8 cellular contexts compared by ENCODE assay signal in the genomic region with DNA sequence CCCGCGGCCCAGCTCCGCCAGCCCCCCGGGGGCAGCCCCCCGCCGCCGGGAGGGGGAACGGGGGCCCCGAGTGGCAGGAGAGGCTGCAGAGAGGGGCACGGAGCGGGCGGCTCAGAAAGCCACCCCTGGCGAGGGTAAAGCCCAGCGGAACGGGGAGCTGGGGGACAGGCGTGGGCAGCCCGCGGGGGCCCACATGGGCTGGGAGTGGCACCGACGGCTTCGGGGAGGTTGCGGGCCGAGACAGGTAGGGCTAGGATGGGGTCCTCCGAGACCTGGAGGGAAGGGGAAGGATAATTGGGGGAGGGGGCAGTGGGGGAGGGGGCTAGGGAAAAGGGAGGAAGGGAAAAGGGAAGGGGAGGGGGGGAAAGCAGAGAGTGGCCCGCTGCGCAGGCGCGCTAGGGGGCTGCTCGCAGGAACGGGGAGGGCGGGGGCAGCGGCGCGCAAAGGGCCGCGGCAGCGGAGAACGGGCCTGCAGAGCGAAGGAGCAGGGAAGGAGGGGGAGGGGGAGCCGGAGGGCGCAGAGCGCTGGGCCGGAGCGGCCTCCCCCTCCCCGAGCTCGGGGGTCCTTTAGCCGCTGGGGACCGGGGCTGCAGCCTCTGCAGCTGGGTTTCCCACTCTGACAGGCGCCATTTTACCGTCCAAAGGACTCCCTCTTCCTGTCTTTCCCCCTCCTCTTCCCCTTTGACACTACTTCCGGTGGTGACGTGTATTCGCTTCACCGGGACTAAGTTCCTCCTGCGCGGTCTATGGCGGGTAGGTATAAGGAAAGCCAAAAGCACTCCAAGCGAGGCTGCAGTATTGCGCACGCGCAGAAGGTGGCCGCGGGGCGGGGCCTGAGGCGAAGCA. TPM values are rescaled to one million over a fixed set of nuclear protein-coding genes. Genes with fewer than 3 reads are reported as not detected.
A peak's percentile ranks its signal among the peaks of the same experiment; 100 is the strongest.
DNase-seq lines count a peak whose midpoint lies in the region; ATAC-seq and TF ChIP-seq lines count a peak whose summit lies in the region.

A gene (minus strand): TSS at position 405 of the 846 bp plus-strand sequence. CDS start 438 bp downstream, outside the sequence.

- peaks cover 26 to 31% (median 28%) of the 10 kb centered on the region in 3 donors for H3K4me1 Mint-ChIP-seq in IgD-negative memory B cell

- intact Hi-C loops in PC-3 (cut with micrococcal nuclease), result loop anchor here (1.0 to 2.0 kb wide), 2 partner anchors 11 to 29 kb away; a partner anchor contains a TSS

- no peaks in the 10 kb centered on the region for H3F3A ChIP-seq in PC-3 (ENCODE audit: low read length, unreplicated experiment)

- H3K27me3 Mint-ChIP-seq in IgD-negative memory B cell, result peaks cover 3% of the 10 kb centered on the region

- ATAC-seq in GM21576 (IDR thresholded peaks at IDR 0.05; ENCODE audit: unreplicated experiment), result peak; percentile 76
- peak; percentile 92 for ATAC-seq in PC-3

- H3K9me2 ChIP-seq in PC-3 (replicated peaks; ENCODE audit: low read length), result no peaks in the 10 kb centered on the region

- peaks cover 3% of the 10 kb centered on the region; the same call in 1 of the 2 replicates for H3K36me3 ChIP-seq in PC-3 (ENCODE audit: low read depth, low read length)

- peaks cover 2% of the 10 kb centered on the region for H3K36me3 Mint-ChIP-seq in IgD-negative memory B cell

- H4K20me1 ChIP-seq in PC-3 (ENCODE audit: low read length), result 0 out of 2 replicates have a peak, but pooled peaks cover 5% of the 10 kb centered on the region

- no peaks in the 10 kb centered on the region for H3K9me3 ChIP-seq in PC-3 (ENCODE audit: low read length)
- no peaks in the 10 kb centered on the region for H3K9me3 ChIP-seq in mononuclear cell (ENCODE audit: low read depth, low read length)

- peak within 1 kb of the TSS; percentile 79 for H2AFZ ChIP-seq in PC-3 (ENCODE audit: low read length)

- H3K79me2 ChIP-seq in PC-3 (ENCODE audit: low read length), result peaks cover 78% of the 10 kb centered on the region

- H3K27me3 ChIP-seq in PC-3 (ENCODE audit: low read length), result no peaks in the 10 kb centered on the region
- no peaks in the 10 kb centered on the region for H3K27me3 ChIP-seq in mononuclear cell (ENCODE audit: insufficient read depth, low read length)

- DNase-seq in DMS 273 (lab: John Stamatoyannopoulos, UW; ENCODE audit: unreplicated experiment), result peak; percentile 98
- peak; percentile 98 for DNase-seq in PC-3
- DNase-seq in activated T-cell treated with anti-CD3 and anti-CD28 coated beads for 48 hours (ENCODE audit: low read depth), result peak; percentile 97
- DNase-seq in epithelial cell of prostate (ENCODE audit: low read depth, low spot score), result peak; percentile 96
- DNase-seq in stimulated activated CD8-positive, alpha-beta memory T cell treated with anti-CD3 and anti-CD28 coated beads, Interleukin-2, amount 100 ng/mL, for 48 hours (ENCODE audit: low read depth in 2 of 2), result peak; percentile 96 to 98

- H3K27ac ChIP-seq in PC-3 (ENCODE audit: low read length), result peak within 1 kb of the TSS; percentile 96
- peak within 1 kb of the TSS; percentile 98 for H3K27ac ChIP-seq in epithelial cell of prostate

- peak within 1 kb of the TSS; percentile 99 to 100 (median 99) for H3K27ac Mint-ChIP-seq in IgD-negative memory B cell

- no peak for TF ChIP-seq CTCF in PC-3 (conservative IDR thresholded peaks at IDR 0.05; ENCODE audit: low read depth, low read length)

- CTCF ChIA-PET in PC-3 (lab: Charles Lee), result no interaction called here

- POLR2A ChIA-PET in PC-3 (lab: Charles Lee; ENCODE audit: unreplicated experiment), result no interaction called here

- H3K4me1 ChIP-seq in PC-3 (ENCODE audit: insufficient read depth, low read length), result peaks cover 21% of the 10 kb centered on the region
- peaks cover 39% of the 10 kb centered on the region for H3K4me1 ChIP-seq in mononuclear cell (ENCODE audit: insufficient read depth, low read length)

- H3K4me3 Mint-ChIP-seq in IgD-negative memory B cell, result peak within 1 kb of the TSS; percentile 95 to 99 (median 96)

- H3K9ac ChIP-seq in PC-3 (ENCODE audit: low read length), result peak within 1 kb of the TSS; percentile 96

- no peaks in the 10 kb centered on the region for H3K9me3 Mint-ChIP-seq in IgD-negative memory B cell

- no TSS peak for BruUV-seq in PC-3 (replicated peaks; lab: Mats Ljungman, UMichigan)

- H3K4me3 ChIP-seq in PC-3 (ENCODE audit: low read length) (peak within 1 kb of the TSS; percentile 92), mononuclear cell (ENCODE audit: low read length) (peak within 1 kb of the TSS; percentile 55)

- peak within 1 kb of the TSS; percentile 95 for H3K4me2 ChIP-seq in PC-3 (ENCODE audit: low read length)

RNA-seq across cellular contexts. Expression of the gene that starts here (rescaled TPM):
- polyA plus RNA-seq in IgD-negative memory B cell, result 48.7 TPM
- total RNA-seq in PC-3 (2014; rRNA removed), result 52.4 and 68.5 TPM in 2 replicates
- 38.8 TPM for total RNA-seq in mononuclear cell

Comparison
In these comparisons a context has a peak if more than half of its experiments do, and no peak if none do; other contexts are left out.
1. Peak in every context shown above with its lines: DNase-seq, ATAC-seq, H3K4me3 ChIP-seq and H3K27ac ChIP-seq.